In the genomic region with DNA sequence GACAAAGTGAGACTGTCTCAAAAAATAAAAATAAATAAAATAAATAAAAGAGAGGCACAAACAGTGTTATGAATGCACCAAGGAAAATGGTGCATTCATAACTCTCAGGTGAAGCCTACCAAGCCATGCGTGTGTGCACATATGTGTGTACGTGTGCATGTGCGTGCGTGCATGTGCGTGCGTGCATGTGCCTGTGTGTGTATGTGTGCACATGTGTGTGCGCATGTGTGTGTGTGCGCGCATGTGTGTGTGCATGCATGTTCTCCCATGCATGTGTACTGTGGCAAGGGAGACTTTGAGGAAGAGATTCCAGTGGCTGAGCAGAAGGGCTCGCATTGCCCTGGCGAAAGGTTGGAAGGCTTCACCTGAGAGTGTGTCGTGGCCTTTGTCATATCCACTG, we compare ENCODE assay signal across 22 cellular contexts. TPM values are rescaled to one million over a fixed set of nuclear protein-coding genes. Genes with fewer than 3 reads are reported as not detected.
DNase-seq lines count a peak whose midpoint lies in the region; ATAC-seq and TF ChIP-seq lines count a peak whose summit lies in the region.
"Had no signal": no experiment of that assay in that cellular context is flagged by ENCODE, and none has a peak within 500 bp of the region (broad histone marks: within the 10 kb centered on the region; RNA-seq: fewer than 3 reads in every experiment).

No MANE protein-coding gene starts in this region.

- no peak for DNase-seq in activated CD8-positive, alpha-beta T cell treated with anti-CD3 and anti-CD28 coated beads for 36 hours
- DNase-seq in activated CD8-positive, alpha-beta T cell treated with anti-CD3 and anti-CD28 coated beads, Interleukin-2, amount 10 ng/mL, durations not matched to agents 7 days and 5 days: no peak
- no peak for DNase-seq in effector memory CD4-positive, alpha-beta T cell
- no peak for DNase-seq in DMS53 (lab: John Stamatoyannopoulos, UW)
- DNase-seq: 8988T; activated CD4-positive, alpha-beta T cell treated with anti-CD3 and anti-CD28 coated beads for 4 hours; activated effector memory CD4-positive, alpha-beta T cell treated with Interleukin-2 at 50 U/mL for 16 hours; left ventricle myocardium inferior; mucosa of descending colon; NCI-H1694; NCI-H526 treated with DMSO at 0.1 percent for 48 hours; stimulated activated CD4-positive, alpha-beta T cell treated with anti-CD3 and anti-CD28 coated beads, Interleukin-12 subunit alpha, Interleukin-12 subunit beta, amount 100 ng/mL, for 4 hours; SW 1271 had no signal

- H3K36me3 Mint-ChIP-seq in activated CD8-positive, alpha-beta T cell treated with anti-CD3 and anti-CD28 coated beads for 36 hours (ENCODE audit: low read depth): peaks cover 55% of the 10 kb centered on the region
- H3K36me3 Mint-ChIP-seq in activated CD8-positive, alpha-beta T cell treated with anti-CD3 and anti-CD28 coated beads, Interleukin-2, amount 10 ng/mL, durations not matched to agents 7 days and 5 days (ENCODE audit: low read depth): peaks cover 72% of the 10 kb centered on the region
- H3K36me3 Mint-ChIP-seq: IgD-negative memory B cell had no signal

- no peak for TF ChIP-seq CTCF in activated CD8-positive, alpha-beta T cell treated with anti-CD3 and anti-CD28 coated beads for 36 hours (IDR thresholded peaks at IDR 0.05)
- no peak for TF ChIP-seq CTCF in HEK293 (tag by site-specific recombination; IDR thresholded peaks at IDR 0.05)
- no peak for TF ChIP-seq CTCF in neutrophil (IDR thresholded peaks at IDR 0.05)

- no peaks in the 10 kb centered on the region for H3K27me3 Mint-ChIP-seq in activated CD8-positive, alpha-beta T cell treated with anti-CD3 and anti-CD28 coated beads for 36 hours
- no peaks in the 10 kb centered on the region for H3K27me3 Mint-ChIP-seq in activated CD8-positive, alpha-beta T cell treated with anti-CD3 and anti-CD28 coated beads, Interleukin-2, amount 10 ng/mL, durations not matched to agents 7 days and 5 days (ENCODE audit: low read depth)
- H3K27me3 Mint-ChIP-seq: B cell had no signal

- CTCF ChIA-PET in activated CD8-positive, alpha-beta T cell treated with anti-CD3 and anti-CD28 coated beads for 36 hours (lab: Charles Lee): interaction anchor here (0.7 to 1.1 kb wide), 2 partner anchors 8 to 33 kb away, joined by 4 read pairs; no protein-coding TSS in a partner anchor
- CTCF ChIA-PET in activated CD8-positive, alpha-beta T cell treated with anti-CD3 and anti-CD28 coated beads, Interleukin-2, amount 10 ng/mL, durations not matched to agents 7 days and 5 days (lab: Charles Lee): interaction anchor here (1.4 to 2.6 kb wide), 2 partner anchors 27 to 73 kb away, joined by 3 to 12 read pairs; no protein-coding TSS in a partner anchor
- CTCF ChIA-PET in HEK293 (lab: Yijun Ruan, JAX): interaction anchor here (0.9 kb wide), 1 partner anchor 10 kb away, joined by 3 read pairs; no protein-coding TSS in a partner anchor

- H3K27me3 ChIP-seq in effector memory CD4-positive, alpha-beta T cell (replicated peaks; ENCODE audit: control insufficient read depth, insufficient read depth, low read length, poor library complexity, severe bottlenecking): no peaks in the 10 kb centered on the region
- no peaks in the 10 kb centered on the region for H3K27me3 ChIP-seq in neutrophil

- H3K36me3 ChIP-seq in HEK293 (ENCODE audit: control insufficient read depth in 2 of 2, insufficient read depth in 1 of 2, low read length in 2 of 2) (no peaks in the 10 kb centered on the region), neutrophil (no peaks in the 10 kb centered on the region)
- H3K36me3 ChIP-seq in effector memory CD4-positive, alpha-beta T cell (ENCODE audit: control insufficient read depth, insufficient read depth, low read length): no peaks in the 10 kb centered on the region
- H3K36me3 ChIP-seq: left ventricle myocardium inferior had no signal

- H3K4me1 ChIP-seq in HEK293 (ENCODE audit: control insufficient read depth, insufficient read depth, low read length): no peaks in the 10 kb centered on the region
- H3K4me1 ChIP-seq in effector memory CD4-positive, alpha-beta T cell (ENCODE audit: control insufficient read depth, insufficient read depth, low read length, poor library complexity, severe bottlenecking): peaks cover 19% of the 10 kb centered on the region
- peaks cover 58 to 60% of the 10 kb centered on the region in 2 experiments for H3K4me1 ChIP-seq in neutrophil (ENCODE audit: control insufficient read depth in 1 of 2, insufficient read depth in 1 of 2, low read depth in 1 of 2, low read length in 1 of 2)

- peak overlapping the region; percentile 4 for H3K27ac Mint-ChIP-seq in activated CD8-positive, alpha-beta T cell treated with anti-CD3 and anti-CD28 coated beads for 36 hours
- no peak overlapping the region for H3K27ac Mint-ChIP-seq in activated CD8-positive, alpha-beta T cell treated with anti-CD3 and anti-CD28 coated beads, Interleukin-2, amount 10 ng/mL, durations not matched to agents 7 days and 5 days
- H3K27ac Mint-ChIP-seq: B cell had no signal

- peaks cover 27% of the 10 kb centered on the region for H3K4me1 Mint-ChIP-seq in activated CD8-positive, alpha-beta T cell treated with anti-CD3 and anti-CD28 coated beads for 36 hours (ENCODE audit: low read depth)
- H3K4me1 Mint-ChIP-seq in activated CD8-positive, alpha-beta T cell treated with anti-CD3 and anti-CD28 coated beads, Interleukin-2, amount 10 ng/mL, durations not matched to agents 7 days and 5 days (ENCODE audit: low read depth): peaks cover 39% of the 10 kb centered on the region

- H3K9me3 Mint-ChIP-seq in activated CD8-positive, alpha-beta T cell treated with anti-CD3 and anti-CD28 coated beads for 36 hours: no peaks in the 10 kb centered on the region
- H3K9me3 Mint-ChIP-seq in activated CD8-positive, alpha-beta T cell treated with anti-CD3 and anti-CD28 coated beads, Interleukin-2, amount 10 ng/mL, durations not matched to agents 7 days and 5 days (ENCODE audit: insufficient read depth): no peaks in the 10 kb centered on the region
- H3K9me3 Mint-ChIP-seq: IgD-negative memory B cell had no signal

- intact Hi-C loops in activated CD8-positive, alpha-beta T cell treated with anti-CD3 and anti-CD28 coated beads for 36 hours (cut with micrococcal nuclease): no loop called here

- POLR2A ChIA-PET in activated CD8-positive, alpha-beta T cell treated with anti-CD3 and anti-CD28 coated beads for 36 hours (lab: Charles Lee): interaction anchor here (0.6 to 3.5 kb wide), 3 partner anchors 12 to 42 kb away, joined by 3 to 10 read pairs (median 4); no protein-coding TSS in a partner anchor
- POLR2A ChIA-PET in activated CD8-positive, alpha-beta T cell treated with anti-CD3 and anti-CD28 coated beads, Interleukin-2, amount 10 ng/mL, durations not matched to agents 7 days and 5 days (lab: Charles Lee): no interaction called here
- POLR2A ChIA-PET in HEK293 (lab: Yijun Ruan, JAX): interaction anchor here (0.5 kb wide), 1 partner anchor 27 kb away, joined by 4 read pairs; no protein-coding TSS in a partner anchor

- H3K9me3 ChIP-seq in HEK293 (ENCODE audit: control insufficient read depth, insufficient read depth, low read depth, low read length) (no peaks in the 10 kb centered on the region), neutrophil (no peaks in the 10 kb centered on the region)
- H3K9me3 ChIP-seq in effector memory CD4-positive, alpha-beta T cell (ENCODE audit: control insufficient read depth, low read length): no peaks in the 10 kb centered on the region
- H3K9me3 ChIP-seq: left ventricle myocardium inferior, mucosa of descending colon had no signal

- H3K4me3 Mint-ChIP-seq in activated CD8-positive, alpha-beta T cell treated with anti-CD3 and anti-CD28 coated beads for 36 hours: no peak overlapping the region
- no peak overlapping the region for H3K4me3 Mint-ChIP-seq in activated CD8-positive, alpha-beta T cell treated with anti-CD3 and anti-CD28 coated beads, Interleukin-2, amount 10 ng/mL, durations not matched to agents 7 days and 5 days

- no peak for ATAC-seq in activated CD8-positive, alpha-beta T cell treated with anti-CD3 and anti-CD28 coated beads for 36 hours
- ATAC-seq in activated CD8-positive, alpha-beta T cell treated with anti-CD3 and anti-CD28 coated beads, Interleukin-2, amount 10 ng/mL, durations not matched to agents 7 days and 5 days: no peak
- ATAC-seq in GM19463 (IDR thresholded peaks at IDR 0.05; ENCODE audit: unreplicated experiment): no peak
- no peak for ATAC-seq in GM21381 (IDR thresholded peaks at IDR 0.05; ENCODE audit: unreplicated experiment)
- ATAC-seq: mucosa of descending colon, Right ventricle myocardium inferior had no signal

- H3K4me3 ChIP-seq in HEK293 (ENCODE audit: low read depth, low read length) (no peak overlapping the region), neutrophil (ENCODE audit: low read depth in 1 of 2, low read length in 1 of 2) (peak overlapping the region in 1 of 2 experiments; percentile 58)
- H3K4me3 ChIP-seq in effector memory CD4-positive, alpha-beta T cell (ENCODE audit: insufficient read depth, low read depth, low read length, poor library complexity, severe bottlenecking): no peak overlapping the region
- H3K4me3 ChIP-seq: left ventricle myocardium inferior, mucosa of descending colon had no signal

- no peak overlapping the region for H3K27ac ChIP-seq in HEK293 (ENCODE audit: extremely low read depth, low read depth, low read length)
- H3K27ac ChIP-seq in effector memory CD4-positive, alpha-beta T cell (ENCODE audit: insufficient read depth, low read length, poor library complexity, severe bottlenecking): peak overlapping the region; percentile 88
- H3K27ac ChIP-seq in neutrophil: peak overlapping the region; percentile 90
- H3K27ac ChIP-seq: left ventricle myocardium inferior had no signal

TF ChIP-seq in HEK293, 187 proteins besides CTCF, POLR2A, EP300 and RAD21:
- no peak for TF ChIP-seq GLI2 (tag by site-specific recombination; IDR thresholded peaks at IDR 0.05; ENCODE audit: borderline replicate concordance, low read depth)
- TF ChIP-seq, protein P1, sequence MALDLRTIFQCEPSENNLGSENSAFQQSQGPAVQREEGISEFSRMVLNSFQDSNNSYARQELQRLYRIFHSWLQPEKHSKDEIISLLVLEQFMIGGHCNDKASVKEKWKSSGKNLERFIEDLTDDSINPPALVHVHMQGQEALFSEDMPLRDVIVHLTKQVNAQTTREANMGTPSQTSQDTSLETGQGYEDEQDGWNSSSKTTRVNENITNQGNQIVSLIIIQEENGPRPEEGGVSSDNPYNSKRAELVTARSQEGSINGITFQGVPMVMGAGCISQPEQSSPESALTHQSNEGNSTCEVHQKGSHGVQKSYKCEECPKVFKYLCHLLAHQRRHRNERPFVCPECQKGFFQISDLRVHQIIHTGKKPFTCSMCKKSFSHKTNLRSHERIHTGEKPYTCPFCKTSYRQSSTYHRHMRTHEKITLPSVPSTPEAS (tag by site-specific recombination; IDR thresholded peaks at IDR 0.05): peak; percentile 69
TF ChIP-seq in HEK293: peak in this region for 1.

RNA-seq across cellular contexts. Expression of a gene that starts 4.7 kb away (rescaled TPM):
- total RNA-seq in activated CD8-positive, alpha-beta T cell treated with anti-CD3 and anti-CD28 coated beads for 36 hours: 100 to 1,000 TPM; 110 to 119 TPM
- total RNA-seq in activated CD8-positive, alpha-beta T cell treated with anti-CD3 and anti-CD28 coated beads, Interleukin-2, amount 10 ng/mL, durations not matched to agents 7 days and 5 days: 100 to 1,000 TPM; 339 to 352 TPM
- total RNA-seq: bronchial epithelial cell, fibroblast of villous mesenchyme had no signal

RNA-seq across cellular contexts. Expression of a gene that starts 11.2 kb away (rescaled TPM):
- total RNA-seq in activated CD8-positive, alpha-beta T cell treated with anti-CD3 and anti-CD28 coated beads for 36 hours: 10 to 100 TPM in 1 of 2 experiments, 1 to 10 TPM in 1; 9.3 to 11.7 TPM
- 10 to 100 TPM in 1 of 2 experiments, 1 to 10 TPM in 1; 8.6 to 10.2 TPM for total RNA-seq in activated CD8-positive, alpha-beta T cell treated with anti-CD3 and anti-CD28 coated beads, Interleukin-2, amount 10 ng/mL, durations not matched to agents 7 days and 5 days
